25 cellular contexts compared by ENCODE assay signal in the genomic region with DNA sequence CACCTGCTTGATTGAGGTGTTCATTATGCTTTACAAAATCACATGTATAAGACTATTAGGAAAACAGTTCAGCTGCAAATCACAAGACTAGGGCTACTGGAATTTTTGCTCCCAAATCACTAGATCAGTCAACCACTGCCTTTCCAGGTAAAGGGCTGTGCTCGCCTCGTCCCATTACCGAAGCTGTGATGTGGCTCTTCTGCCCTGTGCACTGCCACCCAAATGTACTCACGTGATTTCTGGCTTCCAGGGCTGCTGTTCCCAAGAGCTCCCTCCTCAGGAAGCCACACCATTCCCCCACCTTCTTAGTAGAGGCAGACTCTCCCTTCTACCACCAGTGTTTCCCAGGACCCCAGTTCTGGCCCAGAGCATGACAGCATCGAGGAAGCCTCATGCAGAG.
DNase-seq lines count a peak whose midpoint lies in the region; ATAC-seq and TF ChIP-seq lines count a peak whose summit lies in the region.
"Had no signal": no experiment of that assay in that cellular context is flagged by ENCODE, and none has a peak within 500 bp of the region (broad histone marks: within the 10 kb centered on the region; RNA-seq: fewer than 3 reads in every experiment).

No MANE protein-coding gene starts in this region.

- H3K23ac ChIP-seq in H9 (ENCODE audit: insufficient read length, low read depth, low read length): no peak overlapping the region

- H3K36me3 Mint-ChIP-seq in H9 (ENCODE audit: insufficient read depth in 1 of 3, low read depth in 3 of 3) (peaks cover 0 to 6% (median 0%) of the 10 kb centered on the region in 3 experiments; a peak in 3 of 7 replicates), WTC11 (peaks cover 2% of the 10 kb centered on the region; the same call in 1 of the 2 replicates), nephron (ENCODE audit: low read depth) (no peaks in the 10 kb centered on the region)
- H3K36me3 Mint-ChIP-seq: activated naive CD4-positive, alpha-beta T cell treated with anti-CD3 and anti-CD28 coated beads, Interleukin-2, amount 50 U/mL, for 72 hours had no signal

- H2BK15ac ChIP-seq in H9 (ENCODE audit: low read depth, low read length): no peak overlapping the region

- H4K8ac ChIP-seq in H9 (replicated peaks; ENCODE audit: insufficient read length, low read depth, low read length): no peak overlapping the region

- H3K4me1 ChIP-seq in H9 (ENCODE audit: insufficient read depth, low read length) (peaks cover 27% of the 10 kb centered on the region), uterus (peaks cover 16 to 17% of the 10 kb centered on the region in 2 donors)

- no peak overlapping the region for H2BK20ac ChIP-seq in H9 (ENCODE audit: low read depth, low read length, poor library complexity, severe bottlenecking)

- no CpG with 5 or more reads among the region's 5 CpGs for WGBS in H9 (ENCODE audit: extremely low coverage, insufficient read length, low lambda C conversion rate)

- H3K14ac ChIP-seq in H9 (ENCODE audit: insufficient read depth, low read length): no peak overlapping the region

- H3K27ac Mint-ChIP-seq in H9 (peak overlapping the region in 2 of 3 experiments; percentile 9 to 14; a peak in 1 of 7 replicates), WTC11 (peak overlapping the region; percentile 79), nephron (peak overlapping the region in 2 of 3 experiments; percentile 33 to 37)
- H3K27ac Mint-ChIP-seq: activated CD4-positive, alpha-beta memory T cell treated with anti-CD3 and anti-CD28 coated beads, Interleukin-2, amount 10 ng/mL, durations not matched to agents 7 days and 5 days; activated naive CD4-positive, alpha-beta T cell treated with anti-CD3 and anti-CD28 coated beads, Interleukin-2, amount 50 U/mL, for 72 hours; activated T-helper 17 cell treated with anti-CD3 and anti-CD28 coated beads, Interleukin-2, amount 50 U/mL, for 72 hours; stimulated activated naive CD8-positive, alpha-beta T cell treated with anti-CD3 and anti-CD28 coated beads, Interleukin-15, amount 100 ng/mL, for 72 hours had no signal

- no peaks in the 10 kb centered on the region for H3K9me3 Mint-ChIP-seq in H9
- H3K9me3 Mint-ChIP-seq in WTC11: no peaks in the 10 kb centered on the region
- no peaks in the 10 kb centered on the region for H3K9me3 Mint-ChIP-seq in nephron
- H3K9me3 Mint-ChIP-seq: activated CD4-positive, alpha-beta memory T cell treated with anti-CD3 and anti-CD28 coated beads, Interleukin-2, amount 10 ng/mL, durations not matched to agents 7 days and 5 days; activated naive CD4-positive, alpha-beta T cell treated with anti-CD3 and anti-CD28 coated beads, Interleukin-2, amount 50 U/mL, for 72 hours; activated T-helper 17 cell treated with anti-CD3 and anti-CD28 coated beads, Interleukin-2, amount 50 U/mL, for 72 hours; stimulated activated naive CD8-positive, alpha-beta T cell treated with anti-CD3 and anti-CD28 coated beads, Interleukin-15, amount 100 ng/mL, for 72 hours had no signal

- no peak overlapping the region for H4K91ac ChIP-seq in H9 (ENCODE audit: insufficient read length, low read depth, low read length)

- ATAC-seq in WTC11: no peak
- ATAC-seq: activated CD4-positive, CD25-positive, alpha-beta regulatory T cell treated with anti-CD3 and anti-CD28 coated beads, Interleukin-2, amount 50 U/mL, for 24 hours; activated naive CD4-positive, alpha-beta T cell treated with anti-CD3 and anti-CD28 coated beads, Interleukin-2, amount 50 U/mL, for 72 hours; activated T-helper 17 cell treated with anti-CD3 and anti-CD28 coated beads, Interleukin-2, amount 50 U/mL, for 72 hours; stimulated activated naive CD8-positive, alpha-beta T cell treated with anti-CD3 and anti-CD28 coated beads, Interleukin-15, amount 100 ng/mL, for 72 hours had no signal

- H3K4me2 ChIP-seq in H9 (ENCODE audit: insufficient read depth, insufficient read length, low read length): no peak overlapping the region

- H3K9me3 ChIP-seq in H9 (ENCODE audit: control insufficient read depth, low read depth, low read length) (no peaks in the 10 kb centered on the region), uterus (no peaks in the 10 kb centered on the region)
- H3K9me3 ChIP-seq: left ventricle myocardium inferior, SJSA1, transverse colon had no signal

- H3K4ac ChIP-seq in H9 (ENCODE audit: low read depth, low read length): no peak overlapping the region

- CTCF ChIA-PET in WTC11 (lab: Charles Lee): interaction anchor here (0.6 to 1.5 kb wide), 7 partner anchors 22 to 208 kb away, joined by 3 to 5 read pairs (median 4); no protein-coding TSS in a partner anchor

- H2BK12ac ChIP-seq in H9 (ENCODE audit: insufficient read length, low read depth, low read length): no peak overlapping the region

- H3K27ac ChIP-seq in H9 (ENCODE audit: insufficient read length, low read depth, low read length) (no peak overlapping the region), uterus (peak overlapping the region; percentile 96 to 99)
- H3K27ac ChIP-seq: left ventricle myocardium inferior, SJSA1 had no signal

- no peak overlapping the region for H3K4me3 Mint-ChIP-seq in H9
- H3K4me3 Mint-ChIP-seq in WTC11: no peak overlapping the region
- peak overlapping the region in 1 of 3 experiments; percentile 4 for H3K4me3 Mint-ChIP-seq in nephron
- H3K4me3 Mint-ChIP-seq: activated CD4-positive, alpha-beta memory T cell treated with anti-CD3 and anti-CD28 coated beads, Interleukin-2, amount 10 ng/mL, durations not matched to agents 7 days and 5 days; activated T-helper 17 cell treated with anti-CD3 and anti-CD28 coated beads, Interleukin-2, amount 50 U/mL, for 72 hours; stimulated activated naive CD8-positive, alpha-beta T cell treated with anti-CD3 and anti-CD28 coated beads, Interleukin-15, amount 100 ng/mL, for 72 hours had no signal

- H3T11ph ChIP-seq in H9 (ENCODE audit: low read length): no peak overlapping the region

- no peak overlapping the region for H2AFZ ChIP-seq in H9 (ENCODE audit: low read length)

- H3K79me1 ChIP-seq in H9 (ENCODE audit: insufficient read depth, low read depth, low read length, poor library complexity, severe bottlenecking): no peaks in the 10 kb centered on the region

- H3K79me2 ChIP-seq in H9 (ENCODE audit: insufficient read depth, low read length): no peaks in the 10 kb centered on the region; the same call in 1 of the 2 replicates

- H2AK5ac ChIP-seq in H9 (ENCODE audit: insufficient read length, low read length): no peak overlapping the region

- H2BK5ac ChIP-seq in H9 (ENCODE audit: insufficient read length, low read length): no peak overlapping the region

- POLR2A ChIA-PET in WTC11 (lab: Charles Lee): no interaction called here

- no peaks in the 10 kb centered on the region for H3K36me3 ChIP-seq in uterus
- H3K36me3 ChIP-seq: left ventricle myocardium inferior, SJSA1, transverse colon had no signal

- H3K56ac ChIP-seq in H9 (ENCODE audit: insufficient read length, low read depth, low read length): no peak overlapping the region

- TF ChIP-seq CTCF in H9 (conservative IDR thresholded peaks at IDR 0.05) (no peak), WTC11 (IDR thresholded peaks at IDR 0.05) (no peak), nephron (IDR thresholded peaks at IDR 0.05; ENCODE audit: unreplicated experiment in 3 of 3) (no peak), uterus (IDR thresholded peaks at IDR 0.05) (no peak)

- no peak overlapping the region for H2BK120ac ChIP-seq in H9 (ENCODE audit: low read depth, low read length, poor library complexity, severe bottlenecking)

- no peak overlapping the region for H3K18ac ChIP-seq in H9 (ENCODE audit: insufficient read length, low read depth, low read length)

- no peak overlapping the region for H3K4me3 ChIP-seq in uterus
- H3K4me3 ChIP-seq: left ventricle myocardium inferior, SJSA1, transverse colon had no signal

- H3K27me3 ChIP-seq in H9 (ENCODE audit: insufficient read depth, low read length) (no peaks in the 10 kb centered on the region), uterus (no peaks in the 10 kb centered on the region)
- H3K27me3 ChIP-seq: SJSA1, transverse colon had no signal

- no peaks in the 10 kb centered on the region for H4K20me1 ChIP-seq in H9 (ENCODE audit: control insufficient read depth, insufficient read depth, insufficient read length)

- intact Hi-C loops in uterus (cut with DNase I; ENCODE audit: low total_unique reads): no loop called here

- H3K4me1 Mint-ChIP-seq in H9: peaks cover 76 to 78% of the 10 kb centered on the region in 2 experiments
- H3K4me1 Mint-ChIP-seq in WTC11: peaks cover 88% of the 10 kb centered on the region
- H3K4me1 Mint-ChIP-seq in nephron: peaks cover 69% of the 10 kb centered on the region

- H3K9ac ChIP-seq in H9 (ENCODE audit: extremely low read depth, insufficient read length, low read length): no peak overlapping the region

- H3K23me2 ChIP-seq in H9 (ENCODE audit: insufficient read length, low read depth, low read length, poor library complexity, severe bottlenecking): no peaks in the 10 kb centered on the region

- no peak overlapping the region for H4K5ac ChIP-seq in H9 (ENCODE audit: insufficient read length, low read depth, low read length)

- DNase-seq in H9 (no peak), WTC11 (ENCODE audit: low spot score) (no peak), uterus (no peak), NCI-H1092 treated with DMSO at 0.1 percent for 48 hours (lab: John Stamatoyannopoulos, UW) (no peak), cerebellar cortex (ENCODE audit: low spot score) (no peak)
- no peak for DNase-seq in activated CD4-positive, CD25-positive, alpha-beta regulatory T cell treated with anti-CD3 and anti-CD28 coated beads, Interleukin-2, amount 50 U/mL, for 72 hours
- DNase-seq: activated CD4-positive, alpha-beta memory T cell treated with anti-CD3 and anti-CD28 coated beads, Interleukin-2, amount 10 ng/mL, durations not matched to agents 7 days and 5 days; activated CD8-positive, alpha-beta memory T cell treated with anti-CD3 and anti-CD28 coated beads, Interleukin-2, amount 50 U/mL, for 48 hours; aorta; central memory CD4-positive, alpha-beta T cell; GOT3; left ventricle myocardium inferior; mesendoderm; NCI-H2227 treated with DMSO at 0.1 percent for 48 hours; NCI-H748 treated with DMSO at 0.1 percent for 48 hours; small intestine; stimulated activated CD8-positive, alpha-beta memory T cell treated with anti-CD3 and anti-CD28 coated beads, Interleukin-4, amount 100 ng/mL, for 48 hours; stimulated activated naive CD8-positive, alpha-beta T cell treated with anti-CD3 and anti-CD28 coated beads, Interleukin-15, amount 100 ng/mL, for 72 hours; T-helper 1 cell; transverse colon had no signal

- no peak for TF ChIP-seq POLR2A in uterus (IDR thresholded peaks at IDR 0.05)

- H3K27me3 Mint-ChIP-seq in H9 (ENCODE audit: low read depth) (peaks cover 3% of the 10 kb centered on the region), WTC11 (ENCODE audit: low read depth) (no peaks in the 10 kb centered on the region), nephron (ENCODE audit: low read depth) (peaks cover 4% of the 10 kb centered on the region)
- H3K27me3 Mint-ChIP-seq: stimulated activated naive CD8-positive, alpha-beta T cell treated with anti-CD3 and anti-CD28 coated beads, Interleukin-15, amount 100 ng/mL, for 72 hours had no signal

TF ChIP-seq in WTC11, 78 proteins besides CTCF, POLR2A, EP300 and RAD21 (continues in another document):
- no peak for TF ChIP-seq JUN (CRISPR knock-in tag; IDR thresholded peaks at IDR 0.05)

Comparison
In these comparisons a context has a peak if more than half of its experiments do, and no peak if none do; other contexts are left out.
1. H3K27ac Mint-ChIP-seq: peak in every context shown above with its lines; median percentile 79 in WTC11; 35 in nephron; 12 in H9.